ENCODE assay signal across 8 cellular contexts in the genomic region with DNA sequence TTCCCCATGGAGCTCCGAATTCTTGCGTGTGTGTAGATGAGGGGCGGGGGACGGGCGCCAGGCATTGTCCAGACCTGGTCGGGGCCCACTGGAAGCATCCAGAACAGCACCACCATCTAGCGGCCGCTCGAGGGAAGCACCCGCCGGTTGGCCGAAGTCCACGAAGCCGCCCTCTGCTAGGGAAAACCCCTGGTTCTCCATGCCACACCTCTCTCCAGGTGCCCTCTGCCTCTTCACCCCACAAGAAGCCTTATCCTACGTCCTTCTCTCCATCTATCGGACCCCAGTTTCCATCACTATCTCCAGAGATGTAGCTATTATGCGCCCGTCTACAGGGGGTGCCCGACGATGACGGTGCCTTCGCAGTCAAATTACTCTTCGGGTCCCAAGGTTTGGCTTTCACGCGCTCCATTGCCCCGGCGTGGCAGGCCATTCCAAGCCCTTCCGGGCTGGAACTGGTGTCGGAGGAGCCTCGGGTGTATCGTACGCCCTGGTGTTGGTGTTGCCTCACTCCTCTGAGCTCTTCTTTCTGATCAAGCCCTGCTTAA. TPM values are rescaled to one million over a fixed set of nuclear protein-coding genes. Genes with fewer than 3 reads are reported as not detected.
A peak's percentile ranks its signal among the peaks of the same experiment; 100 is the strongest.
DNase-seq lines count a peak whose midpoint lies in the region; ATAC-seq and TF ChIP-seq lines count a peak whose summit lies in the region.

No MANE protein-coding gene starts in this region.

- no peaks in the 10 kb centered on the region for H3K9me3 Mint-ChIP-seq in Calu3 (ENCODE audit: low read depth, unreplicated experiment)
- no peaks in the 10 kb centered on the region for H3K9me3 Mint-ChIP-seq in nephron
- H3K9me3 Mint-ChIP-seq in stimulated activated naive CD8-positive, alpha-beta T cell treated with anti-CD3 and anti-CD28 coated beads, Interleukin-15, Interleukin-2, amounts not matched to agents 100 ng/mL and 50 ng/mL, for 24 hours, result no peaks in the 10 kb centered on the region

- DNase-seq in Calu3 (peak; percentile 90), Kasumi-1 (lab: John Stamatoyannopoulos, UW) (peak; percentile 46 to 55), RWPE1 (ENCODE audit: low spot score) (peak; percentile 97), fibroblast of pulmonary artery (ENCODE audit: low read depth) (peak; percentile 83)
- DNase-seq in activated T-helper 9 cell treated with anti-CD3 and anti-CD28 coated beads, Interleukin-2, amount 50 U/mL, for 16 hours (ENCODE audit: low read depth), result peak; percentile 80

- H3K4me3 Mint-ChIP-seq in Calu3 (ENCODE audit: low read depth, unreplicated experiment), result peak overlapping the region; percentile 90
- peak overlapping the region; percentile 88 to 99 (median 90) for H3K4me3 Mint-ChIP-seq in nephron
- peak overlapping the region; percentile 90 for H3K4me3 Mint-ChIP-seq in stimulated activated naive CD8-positive, alpha-beta T cell treated with anti-CD3 and anti-CD28 coated beads, Interleukin-15, Interleukin-2, amounts not matched to agents 100 ng/mL and 50 ng/mL, for 24 hours

- TF ChIP-seq CTCF in Calu3 (IDR thresholded peaks at IDR 0.05; ENCODE audit: unreplicated experiment), result peak; percentile 43
- peak; percentile 84 for TF ChIP-seq CTCF in RWPE1 (conservative IDR thresholded peaks at IDR 0.05; ENCODE audit: low read depth)
- peak; percentile 74 for TF ChIP-seq CTCF in fibroblast of pulmonary artery (IDR thresholded peaks at IDR 0.05; ENCODE audit: low read length, missing control alignments)
- TF ChIP-seq CTCF in nephron (IDR thresholded peaks at IDR 0.05; ENCODE audit: unreplicated experiment in 3 of 3), result peak; percentile 78 to 82 (median 80)

- H3K27me3 Mint-ChIP-seq in Calu3 (ENCODE audit: unreplicated experiment) (no peaks in the 10 kb centered on the region), nephron (ENCODE audit: low read depth) (no peaks in the 10 kb centered on the region)
- H3K27me3 Mint-ChIP-seq in stimulated activated naive CD8-positive, alpha-beta T cell treated with anti-CD3 and anti-CD28 coated beads, Interleukin-15, Interleukin-2, amounts not matched to agents 100 ng/mL and 50 ng/mL, for 24 hours, result no peaks in the 10 kb centered on the region

- ATAC-seq in GM21529 (IDR thresholded peaks at IDR 0.05; ENCODE audit: unreplicated experiment), result peak; percentile 56

- H3K27ac ChIP-seq in RWPE1, result peak overlapping the region; percentile 95

- POLR2A ChIA-PET in RWPE1 (lab: Yijun Ruan, JAX; ENCODE audit: low non-redundant PET), result interaction anchor here (0.6 to 1.4 kb wide), 6 partner anchors 48 to 205 kb away, joined by 3 to 4 read pairs (median 3); a partner anchor contains a TSS

- peaks cover 40% of the 10 kb centered on the region for H3K4me1 Mint-ChIP-seq in Calu3 (ENCODE audit: low read depth, unreplicated experiment)
- peaks cover 50% of the 10 kb centered on the region for H3K4me1 Mint-ChIP-seq in nephron
- H3K4me1 Mint-ChIP-seq in stimulated activated naive CD8-positive, alpha-beta T cell treated with anti-CD3 and anti-CD28 coated beads, Interleukin-15, Interleukin-2, amounts not matched to agents 100 ng/mL and 50 ng/mL, for 24 hours (ENCODE audit: low read depth), result peaks cover 51% of the 10 kb centered on the region

- TSS peak; percentile 82 for BruUV-seq in Calu3 (replicated peaks; lab: Mats Ljungman, UMichigan)

- H3K27ac Mint-ChIP-seq in Calu3 (ENCODE audit: unreplicated experiment) (peak overlapping the region; percentile 64), nephron (peak overlapping the region; percentile 96 to 100 (median 100))
- peak overlapping the region; percentile 93 for H3K27ac Mint-ChIP-seq in stimulated activated naive CD8-positive, alpha-beta T cell treated with anti-CD3 and anti-CD28 coated beads, Interleukin-15, Interleukin-2, amounts not matched to agents 100 ng/mL and 50 ng/mL, for 24 hours

- peak overlapping the region; percentile 81 for H3K4me3 ChIP-seq in fibroblast of pulmonary artery (replicated peaks; ENCODE audit: low read depth, low read length)

- H3K36me3 Mint-ChIP-seq in Calu3 (ENCODE audit: insufficient read depth, unreplicated experiment) (peaks cover 72% of the 10 kb centered on the region), nephron (ENCODE audit: low read depth) (peaks cover 22% of the 10 kb centered on the region)
- H3K36me3 Mint-ChIP-seq in stimulated activated naive CD8-positive, alpha-beta T cell treated with anti-CD3 and anti-CD28 coated beads, Interleukin-15, Interleukin-2, amounts not matched to agents 100 ng/mL and 50 ng/mL, for 24 hours (ENCODE audit: low read depth), result peaks cover 31% of the 10 kb centered on the region

- intact Hi-C loops in Calu3 (cut with micrococcal nuclease; ENCODE audit: unreplicated experiment), result loop anchor here (1.0 to 5.0 kb wide), 3 partner anchors 47 to 204 kb away; a partner anchor contains a TSS

- CTCF ChIA-PET in Calu3 (lab: Charles Lee), result interaction anchor here (0.6 to 2.6 kb wide), 12 partner anchors 13 to 1292 kb away, joined by 3 to 33 read pairs (median 3); a partner anchor contains a TSS
- CTCF ChIA-PET in RWPE1 (lab: Yijun Ruan, JAX), result interaction anchor here (0.5 to 3.1 kb wide), 21 partner anchors 9 to 236 kb away, joined by 3 to 28 read pairs (median 4); a partner anchor contains a TSS

RNA-seq across cellular contexts. Expression of a gene that starts 0.6 kb away (rescaled TPM):
- total RNA-seq in Calu3 (2022), result 52.0 and 54.3 TPM in 2 replicates

RNA-seq across cellular contexts. Expression of a gene that starts 2.6 kb away (rescaled TPM):
- 19.7 and 25.7 TPM in 2 replicates for total RNA-seq in Calu3 (2022)

RNA-seq across cellular contexts. Expression of a gene that starts 12.2 kb away (rescaled TPM):
- total RNA-seq in Calu3 (2022), result 7.7 and 8.4 TPM in 2 replicates

RNA-seq across cellular contexts. Expression of a gene that starts 18.3 kb away (rescaled TPM):
- total RNA-seq in Calu3 (2022), result 28.6 and 50.0 TPM in 2 replicates

RNA-seq across cellular contexts. Expression of a gene that starts 22.6 kb away (rescaled TPM):
- 34.6 and 36.3 TPM in 2 replicates for total RNA-seq in Calu3 (2022)

Comparison
In these comparisons a context has a peak if more than half of its experiments do, and no peak if none do; other contexts are left out.
1. Peak in every context shown above with its lines: DNase-seq, ATAC-seq, H3K4me3 ChIP-seq and H3K27ac ChIP-seq.